Comparison of ENCODE assay signal across 9 cellular contexts in the genomic region with DNA sequence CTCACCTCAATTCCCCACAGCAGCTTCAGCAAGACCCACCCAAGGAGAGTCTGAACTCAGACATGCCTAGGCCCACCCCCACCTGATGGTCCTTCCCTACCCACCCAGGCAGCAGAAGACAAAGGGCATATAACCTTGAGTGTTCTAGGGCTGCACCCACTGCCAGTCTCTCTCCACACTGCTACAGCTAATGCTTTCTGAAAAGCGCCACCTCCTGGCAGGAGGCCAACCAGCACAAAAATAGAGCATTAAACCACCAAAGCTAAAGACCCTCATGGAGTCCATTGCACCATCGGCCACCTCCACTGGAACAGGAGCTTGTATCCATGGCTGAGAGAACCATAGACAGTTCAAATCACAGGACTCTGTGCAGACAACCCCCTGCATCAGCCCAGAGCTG. TPM values are rescaled to one million over a fixed set of nuclear protein-coding genes. Genes with fewer than 3 reads are reported as not detected.
DNase-seq lines count a peak whose midpoint lies in the region; ATAC-seq, FAIRE-seq and TF ChIP-seq lines count a peak whose summit lies in the region.
"Had no signal": no experiment of that assay in that cellular context is flagged by ENCODE, and none has a peak within 500 bp of the region (broad histone marks: within the 10 kb centered on the region; RNA-seq: fewer than 3 reads in every experiment).

No MANE protein-coding gene starts in this region.

- H4K20me1 ChIP-seq in H1 (replicated peaks in 1 of 2; ENCODE audit: control insufficient read depth in 1 of 2, insufficient read depth in 2 of 2, low read length in 2 of 2), result no peaks in the 10 kb centered on the region
- H4K20me1 ChIP-seq: BLaER1 treated with 17β-estradiol and CSF1 and Interleukin-3, amounts not matched to agents 10 nM and 100 nM had no signal

- TF ChIP-seq POLR2A in H1 (IDR thresholded peaks at IDR 0.05; ENCODE audit: control extremely low read depth in 1 of 2, low read depth in 2 of 2, low read length in 2 of 2) (no peak), tibial nerve (IDR thresholded peaks at IDR 0.05) (no peak)

- no peak overlapping the region for H2BK5ac ChIP-seq in H1 (ENCODE audit: low read depth, low read length)

- no peak for ATAC-seq in HG03520 (IDR thresholded peaks at IDR 0.05; ENCODE audit: unreplicated experiment)

- no peaks in the 10 kb centered on the region for H3K27me3 ChIP-seq in H1 (replicated peaks in 1 of 4; ENCODE audit: control insufficient read depth in 3 of 4, extremely low read depth in 1 of 4, insufficient read depth in 3 of 4, low read length in 3 of 4)
- no peaks in the 10 kb centered on the region for H3K27me3 ChIP-seq in tibial nerve
- H3K27me3 ChIP-seq: BLaER1 treated with 17β-estradiol and CSF1 and Interleukin-3, amounts not matched to agents 10 nM and 100 nM had no signal

- no peak overlapping the region for H2AK5ac ChIP-seq in H1 (ENCODE audit: low read depth, low read length)

- peak; percentile 20 for DNase-seq in NK-92 treated with Interleukin-12 subunit alpha and Interleukin-12 subunit beta, amount 100 ng/mL, for 24 hours (lab: John Stamatoyannopoulos, UW)
- DNase-seq in NK-92 (lab: John Stamatoyannopoulos, UW; ENCODE audit: unreplicated experiment) (no peak), H1 (ENCODE audit: low read depth in 1 of 2, low spot score in 2 of 2) (peak in 1 of 2 experiments; percentile 77), cerebellar cortex (ENCODE audit: low spot score) (no peak), tibial nerve (ENCODE audit: low spot score in 2 of 2) (no peak)
- DNase-seq in activated CD4-positive, CD25-positive, alpha-beta regulatory T cell treated with anti-CD3 and anti-CD28 coated beads, Interleukin-2, amount 50 U/mL, for 72 hours, result peak; percentile 64
- DNase-seq in stimulated activated CD8-positive, alpha-beta memory T cell treated with anti-CD3 and anti-CD28 coated beads, Interleukin-2, amount 100 ng/mL, for 1 hour (ENCODE audit: low read depth in 2 of 2), result peak; percentile 27 to 48

- no peak overlapping the region for H3K4me3 ChIP-seq in H1 (ENCODE audit: extremely low read depth in 1 of 4, insufficient read depth in 2 of 4, low read depth in 3 of 4, low read length in 4 of 4)
- no peak overlapping the region for H3K4me3 ChIP-seq in tibial nerve
- H3K4me3 ChIP-seq: BLaER1 treated with 17β-estradiol and CSF1 and Interleukin-3, amounts not matched to agents 10 nM and 100 nM had no signal

- H3K4me1 ChIP-seq in H1 (replicated peaks in 1 of 4; ENCODE audit: control insufficient read depth in 3 of 4, insufficient read depth in 4 of 4, low read length in 3 of 4) (no peaks in the 10 kb centered on the region), tibial nerve (no peaks in the 10 kb centered on the region)
- H3K4me1 ChIP-seq: BLaER1 treated with 17β-estradiol and CSF1 and Interleukin-3, amounts not matched to agents 10 nM and 100 nM had no signal

- no peak overlapping the region; the same call in 1 of the 2 replicates for H3K18ac ChIP-seq in H1 (ENCODE audit: extremely low read depth, low read length)

- no peaks in the 10 kb centered on the region for H3K23me2 ChIP-seq in H1 (ENCODE audit: low read depth, low read length)

- TF ChIP-seq EP300 in H1 (IDR thresholded peaks at IDR 0.05; ENCODE audit: borderline replicate concordance in 1 of 2, low read depth in 2 of 2, low read length in 2 of 2), result no peak
- TF ChIP-seq EP300 in tibial nerve (IDR thresholded peaks at IDR 0.05), result no peak

- H2BK15ac ChIP-seq in H1 (ENCODE audit: low read length), result no peak overlapping the region

- no peak overlapping the region for H4K8ac ChIP-seq in H1 (ENCODE audit: extremely low read depth, insufficient read depth, low read length)

- POLR2A ChIA-PET in H1 (lab: Charles Lee; ENCODE audit: partially characterized antibody), result interaction anchor here (1.3 to 2.0 kb wide), 6 partner anchors 9 to 23 kb away, joined by 4 to 6 read pairs (median 5); partner anchors contain the start of gene RPL39L

- 71% methylated on average over 2 of the region's 2 CpGs; no CpG with 5 or more reads in 1 of the 2 experiments for WGBS in H1 (ENCODE audit: extremely low coverage in 1 of 2, insufficient coverage in 1 of 2, insufficient read length in 1 of 2, insufficient replicate concordance in 2 of 2, low coverage in 1 of 2, low lambda C conversion rate in 2 of 2, missing lambda C conversion rate in 1 of 2), 2 experiments
- WGBS in tibial nerve, 2 donors, result 64 to 81% methylated on average over 2 of the region's 2 CpGs

- peaks cover 0 to 6% (median under 1%) of the 10 kb centered on the region in 4 experiments; a peak in 3 of 8 replicates for H3K36me3 ChIP-seq in H1 (ENCODE audit: control insufficient read depth in 2 of 4, insufficient read depth in 4 of 4, low read length in 3 of 4)
- no peaks in the 10 kb centered on the region for H3K36me3 ChIP-seq in tibial nerve
- H3K36me3 ChIP-seq: BLaER1 treated with 17β-estradiol and CSF1 and Interleukin-3, amounts not matched to agents 10 nM and 100 nM had no signal

- no peak overlapping the region for H3K9ac ChIP-seq in H1 (replicated peaks in 1 of 4; ENCODE audit: extremely low read depth in 1 of 4, low read depth in 3 of 4, low read length in 3 of 4)
- H3K9ac ChIP-seq: BLaER1 treated with 17β-estradiol and CSF1 and Interleukin-3, amounts not matched to agents 10 nM and 100 nM had no signal

- H3K27ac ChIP-seq in H1 (ENCODE audit: low read depth, low read length), result no peak overlapping the region
- no peak overlapping the region for H3K27ac ChIP-seq in tibial nerve
- H3K27ac ChIP-seq: BLaER1 treated with 17β-estradiol and CSF1 and Interleukin-3, amounts not matched to agents 10 nM and 100 nM had no signal

- H2BK120ac ChIP-seq in H1 (replicated peaks; ENCODE audit: low read depth, low read length), result no peak overlapping the region

- H4K91ac ChIP-seq in H1 (replicated peaks; ENCODE audit: insufficient read length, low read length), result no peak overlapping the region

- H3K9me3 ChIP-seq in H1 (ENCODE audit: insufficient read depth in 2 of 2, low read depth in 1 of 2, low read length in 1 of 2) (peaks cover under 1 to 5% of the 10 kb centered on the region in 2 experiments; a peak in 2 of 4 replicates), tibial nerve (no peaks in the 10 kb centered on the region)

- no peak overlapping the region for H3K14ac ChIP-seq in H1 (ENCODE audit: insufficient read length)

- CTCF ChIA-PET in H1 (lab: Charles Lee; ENCODE audit: partially characterized antibody), result interaction anchor here (0.6 to 6.1 kb wide), 27 partner anchors 10 to 657 kb away, joined by 3 to 95 read pairs (median 3); partner anchors contain the start of gene RPL39L

- no peak for FAIRE-seq in H1 (lab: Jason Lieb, UNC)

- H3K4ac ChIP-seq in H1 (replicated peaks; ENCODE audit: insufficient read length, low read depth, low read length), result no peak overlapping the region

- H3K79me2 ChIP-seq in H1 (ENCODE audit: control insufficient read depth in 1 of 2, insufficient read depth in 2 of 2, low read length in 2 of 2), result peaks cover 0 to 14% of the 10 kb centered on the region in 2 experiments; a peak in 2 of 4 replicates

- no peak overlapping the region for H2BK12ac ChIP-seq in H1 (ENCODE audit: low read depth, low read length)

- no peak overlapping the region for H3K56ac ChIP-seq in H1 (replicated peaks; ENCODE audit: insufficient read length, low read depth, low read length)

- H4K5ac ChIP-seq in H1 (ENCODE audit: insufficient read length, low read depth, low read length), result no peak overlapping the region

- no peak overlapping the region for H3K4me2 ChIP-seq in H1 (ENCODE audit: insufficient read depth in 1 of 2, low read depth in 2 of 2, low read length in 2 of 2)
- H3K4me2 ChIP-seq: BLaER1 treated with 17β-estradiol and CSF1 and Interleukin-3, amounts not matched to agents 10 nM and 100 nM had no signal

- H2BK20ac ChIP-seq in H1 (ENCODE audit: low read length), result no peak overlapping the region

- H3K23ac ChIP-seq in H1 (ENCODE audit: insufficient read length), result no peak overlapping the region

- H2AFZ ChIP-seq in H1 (ENCODE audit: low read length), result no peak overlapping the region

- TF ChIP-seq CTCF in H1 (IDR thresholded peaks at IDR 0.05; ENCODE audit: control extremely low read depth in 1 of 3, insufficient read depth in 1 of 3, low read depth in 1 of 3, low read length in 3 of 3) (peak; percentile 32 to 63 (median 47)), tibial nerve (IDR thresholded peaks at IDR 0.05) (peak in 1 of 5 experiments; percentile 36)

- peak; percentile 22 to 34; a peak in 3 of 4 replicates for TF ChIP-seq RAD21 in H1 (IDR thresholded peaks at IDR 0.05 in 1 of 2, conservative IDR thresholded peaks at IDR 0.05 in 1 of 2; ENCODE audit: low read depth in 2 of 2, low read length in 2 of 2)

- H3K79me1 ChIP-seq in H1 (ENCODE audit: low read depth, low read length), result no peaks in the 10 kb centered on the region

TF ChIP-seq in H1, 55 proteins besides CTCF, POLR2A, EP300 and RAD21:
- 0 out of 2 replicates have a peak, but pooled peaks have one; percentile 20 for TF ChIP-seq YY1 (IDR thresholded peaks at IDR 0.05; ENCODE audit: low read depth, low read length)
- TF ChIP-seq SAP30 (IDR thresholded peaks at IDR 0.05; ENCODE audit: insufficient read depth, insufficient replicate concordance, low read length), result no peak

RNA-seq across cellular contexts. Expression of gene RPL39L, which starts 11.3 kb away (rescaled TPM):
- total RNA-seq in H1 (2021; fragmentation: NEBNext Ultra II Directional; extraction: Animal tissue kit (Norgen Biotek cat#: 25700)), result 67.7 and 77.0 TPM in 2 replicates
- 36.8 and 51.8 TPM in 2 replicates for polyA plus RNA-seq in H1 (2011; rRNA removed)
- 59.5 TPM for polyA plus RNA-seq in H1 (2011; cell fraction: cytosol; rRNA removed)
- polyA plus RNA-seq in H1 (2011; cell fraction: nucleus; rRNA removed), result 43.3 TPM
- 96.0 to 139 TPM (median 107 TPM) in 4 replicates for polyA plus RNA-seq in H1 (2012, experiment 1 of 2)
- 131 TPM for polyA plus RNA-seq in H1 (2012, experiment 2 of 2)
- polyA plus RNA-seq in H1 (2013, experiment 1 of 2), result 96.7 TPM
- 93.2 TPM for polyA plus RNA-seq in H1 (2013, experiment 2 of 2)
- 28.6 and 30.4 TPM in 2 replicates for polyA minus RNA-seq in H1 (2011; rRNA and poly(A)+ RNA removed)
- polyA minus RNA-seq in H1 (2011; cell fraction: cytosol; rRNA and poly(A)+ RNA removed), result 68.5 TPM
- 96.7 TPM for polyA minus RNA-seq in H1 (2011; cell fraction: nucleus; rRNA and poly(A)+ RNA removed)
- total RNA-seq in tibial nerve, result 10 to 100 TPM in 2 of 4 donors, 1 to 10 TPM in 2; 1.4 to 15.0 (median 10.7) TPM

RNA-seq across cellular contexts. Expression of gene RTP1, which starts 46.7 kb away (rescaled TPM):
- 3.0 and 3.2 TPM in 2 replicates for total RNA-seq in H1 (2021; fragmentation: NEBNext Ultra II Directional; extraction: Animal tissue kit (Norgen Biotek cat#: 25700))
- polyA plus RNA-seq in H1 (2011; rRNA removed), result 2.1 and 2.9 TPM in 2 replicates
- 2.6 TPM for polyA plus RNA-seq in H1 (2011; cell fraction: cytosol; rRNA removed)
- polyA plus RNA-seq in H1 (2011; cell fraction: nucleus; rRNA removed), result 1.6 TPM
- 2.3 to 4.1 TPM (median 3.1 TPM) in 4 replicates for polyA plus RNA-seq in H1 (2012, experiment 1 of 2)
- polyA plus RNA-seq in H1 (2012, experiment 2 of 2), result 1.4 TPM
- 2.9 TPM for polyA plus RNA-seq in H1 (2013, experiment 1 of 2)
- polyA plus RNA-seq in H1 (2013, experiment 2 of 2), result 2.8 TPM
- polyA minus RNA-seq in H1 (2011; rRNA and poly(A)+ RNA removed), result 1.8 and 2.0 TPM in 2 replicates
- 2.9 TPM for polyA minus RNA-seq in H1 (2011; cell fraction: cytosol; rRNA and poly(A)+ RNA removed)
- 2.0 TPM for polyA minus RNA-seq in H1 (2011; cell fraction: nucleus; rRNA and poly(A)+ RNA removed)
- total RNA-seq in tibial nerve, result not detected

Comparison
In these comparisons a context has a peak if more than half of its experiments do, and no peak if none do; other contexts are left out.
1. DNase-seq: peak in NK-92 treated with Interleukin-12 subunit alpha and Interleukin-12 subunit beta, amount 100 ng/mL, for 24 hours (single experiment), activated CD4-positive, CD25-positive, alpha-beta regulatory T cell treated with anti-CD3 and anti-CD28 coated beads, Interleukin-2, amount 50 U/mL, for 72 hours (single experiment) and stimulated activated CD8-positive, alpha-beta memory T cell treated with anti-CD3 and anti-CD28 coated beads, Interleukin-2, amount 100 ng/mL, for 1 hour (2 of 2); none in NK-92 (single experiment), cerebellar cortex (single experiment) and tibial nerve (0 of 2).